In the genomic region with DNA sequence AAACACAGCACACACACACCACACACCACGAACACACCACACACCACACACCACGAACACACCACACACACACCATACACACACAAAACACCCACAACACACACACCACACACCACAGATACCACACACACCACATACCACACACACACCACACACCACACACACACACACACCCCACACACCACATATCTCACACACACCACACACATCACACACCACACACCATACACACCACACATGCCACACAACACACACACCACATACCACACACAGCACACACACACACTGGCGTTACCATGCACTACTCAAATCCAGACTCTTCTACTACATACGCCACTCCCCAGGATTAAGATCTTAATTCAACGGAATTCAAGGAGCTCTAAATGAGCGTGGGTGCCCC, we compare ENCODE assay signal across 2 cellular contexts.
TF ChIP-seq lines count a peak whose summit lies in the region.

No MANE protein-coding gene starts in this region.

TF ChIP-seq in IMR-90, 13 proteins besides CTCF, POLR2A, EP300 and RAD21:
- TF ChIP-seq BHLHE40 (IDR thresholded peaks at IDR 0.05; ENCODE audit: low read depth, low read length), result no peak
- no peak for TF ChIP-seq FOS (IDR thresholded peaks at IDR 0.05; ENCODE audit: low read depth, low read length)
- TF ChIP-seq, protein P1, sequence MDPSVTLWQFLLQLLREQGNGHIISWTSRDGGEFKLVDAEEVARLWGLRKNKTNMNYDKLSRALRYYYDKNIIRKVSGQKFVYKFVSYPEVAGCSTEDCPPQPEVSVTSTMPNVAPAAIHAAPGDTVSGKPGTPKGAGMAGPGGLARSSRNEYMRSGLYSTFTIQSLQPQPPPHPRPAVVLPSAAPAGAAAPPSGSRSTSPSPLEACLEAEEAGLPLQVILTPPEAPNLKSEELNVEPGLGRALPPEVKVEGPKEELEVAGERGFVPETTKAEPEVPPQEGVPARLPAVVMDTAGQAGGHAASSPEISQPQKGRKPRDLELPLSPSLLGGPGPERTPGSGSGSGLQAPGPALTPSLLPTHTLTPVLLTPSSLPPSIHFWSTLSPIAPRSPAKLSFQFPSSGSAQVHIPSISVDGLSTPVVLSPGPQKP (IDR thresholded peaks at IDR 0.05; ENCODE audit: borderline replicate concordance, low read depth, low read length), result no peak
- TF ChIP-seq NFE2L2 (IDR thresholded peaks at IDR 0.05; ENCODE audit: low read depth, low read length), result no peak

TF ChIP-seq in H1, 55 proteins besides CTCF, POLR2A, EP300 and RAD21:
- TF ChIP-seq CEBPB (IDR thresholded peaks at IDR 0.05; ENCODE audit: low read depth, low read length) (no peak), SAP30 (IDR thresholded peaks at IDR 0.05; ENCODE audit: insufficient read depth, insufficient replicate concordance, low read length) (no peak), CBX5 (IDR thresholded peaks at IDR 0.05; ENCODE audit: low read depth, low read length) (no peak), KDM5A (IDR thresholded peaks at IDR 0.05; ENCODE audit: low read length) (no peak), TEAD4 (IDR thresholded peaks at IDR 0.05; ENCODE audit: low read depth, low read length) (no peak), SP1 (IDR thresholded peaks at IDR 0.05; ENCODE audit: low read depth, low read length) (no peak), EGR1 (IDR thresholded peaks at IDR 0.05; ENCODE audit: borderline replicate concordance, low read depth, low read length) (no peak), FOSL1 (IDR thresholded peaks at IDR 0.05; ENCODE audit: insufficient read depth, low read depth, low read length) (no peak), PHF8 (conservative IDR thresholded peaks at IDR 0.05; ENCODE audit: low read depth, low read length) (no peak), NRF1 (IDR thresholded peaks at IDR 0.05; ENCODE audit: low read depth, low read length) (no peak), SIX5 (IDR thresholded peaks at IDR 0.05; ENCODE audit: low read depth, low read length) (no peak), CBX8 (IDR thresholded peaks at IDR 0.05; ENCODE audit: borderline replicate concordance, low read depth, low read length) (no peak), RXRA (IDR thresholded peaks at IDR 0.05; ENCODE audit: insufficient read depth, low read depth, low read length) (no peak), SIN3A (conservative IDR thresholded peaks at IDR 0.05 in 1 of 2, IDR thresholded peaks at IDR 0.05 in 1 of 2; ENCODE audit: low read depth in 1 of 2, low read length in 2 of 2) (no peak), ZNF274 (IDR thresholded peaks at IDR 0.05; ENCODE audit: borderline replicate concordance, extremely low read depth, low read length) (no peak)
- TF ChIP-seq, protein P2, sequence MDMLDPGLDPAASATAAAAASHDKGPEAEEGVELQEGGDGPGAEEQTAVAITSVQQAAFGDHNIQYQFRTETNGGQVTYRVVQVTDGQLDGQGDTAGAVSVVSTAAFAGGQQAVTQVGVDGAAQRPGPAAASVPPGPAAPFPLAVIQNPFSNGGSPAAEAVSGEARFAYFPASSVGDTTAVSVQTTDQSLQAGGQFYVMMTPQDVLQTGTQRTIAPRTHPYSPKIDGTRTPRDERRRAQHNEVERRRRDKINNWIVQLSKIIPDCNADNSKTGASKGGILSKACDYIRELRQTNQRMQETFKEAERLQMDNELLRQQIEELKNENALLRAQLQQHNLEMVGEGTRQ (IDR thresholded peaks at IDR 0.05; ENCODE audit: low read length), result no peak
